Comparison of ENCODE assay signal across 1 cellular context in genomic region chr1:27604579-27605299, GRCh38.
TF ChIP-seq lines count a peak whose summit lies in the region.

No MANE protein-coding gene starts in this region.

TF ChIP-seq in HCT116, 20 proteins besides CTCF, POLR2A, EP300 and RAD21 (continued from another document):
- TF ChIP-seq REST (IDR thresholded peaks at IDR 0.05; ENCODE audit: low read depth) (no peak), ATF3 (IDR thresholded peaks at IDR 0.05) (no peak), TCF7L2 (IDR thresholded peaks at IDR 0.05; ENCODE audit: borderline replicate concordance, extremely low read depth, insufficient read depth, insufficient read length) (no peak), ZFX (IDR thresholded peaks at IDR 0.05) (no peak), MAX (IDR thresholded peaks at IDR 0.05) (no peak), EGR1 (IDR thresholded peaks at IDR 0.05; ENCODE audit: low read depth) (no peak), ELF1 (IDR thresholded peaks at IDR 0.05; ENCODE audit: borderline replicate concordance, low read depth) (no peak), SRF (IDR thresholded peaks at IDR 0.05; ENCODE audit: low read depth) (no peak)
